Comparison of ENCODE assay signal across 8 cellular contexts in genomic region chr19:54102421-54103169, GRCh38. TPM values are rescaled to one million over a fixed set of nuclear protein-coding genes. Genes with fewer than 3 reads are reported as not detected.
DNase-seq lines count a peak whose midpoint lies in the region; ATAC-seq and TF ChIP-seq lines count a peak whose summit lies in the region.

TSS of gene NDUFA3 (plus strand) at chr19:54102855. CDS start at chr19:54102879, 24 bp downstream.

- CTCF ChIA-PET in activated CD4-positive, alpha-beta T cell treated with anti-CD3 and anti-CD28 coated beads for 36 hours (lab: Charles Lee): interaction anchor here (0.7 to 1.1 kb wide), 2 partner anchors 12 to 561 kb away, joined by 4 read pairs; partner anchors contain the start of genes PRPF31 and TFPT

- intact Hi-C loops in activated CD4-positive, alpha-beta T cell treated with anti-CD3 and anti-CD28 coated beads for 36 hours (cut with DNase I, micrococcal nuclease): loop anchor here (1.0 to 5.0 kb wide), 11 partner anchors 13 to 1015 kb away; partner anchors contain the start of genes CNOT3 (in 2 of the 2), PRPF31 (in 2 of the 2), RPS9 (in 2 of the 2) and TFPT (in 2 of the 2)

- H3K4me3 ChIP-seq in choroid plexus epithelial cell (ENCODE audit: low read depth, low read length) (peak within 1 kb of the TSS; percentile 99), kidney epithelial cell (ENCODE audit: low read depth, low read length) (peak within 1 kb of the TSS; percentile 88)

- H3K4me1 Mint-ChIP-seq in activated CD4-positive, alpha-beta T cell treated with anti-CD3 and anti-CD28 coated beads for 36 hours: peaks cover 16% of the 10 kb centered on the region

- H3K27me3 ChIP-seq in kidney epithelial cell (ENCODE audit: control insufficient read depth, insufficient read depth, low read length): no peaks in the 10 kb centered on the region

- peak within 1 kb of the TSS; percentile 96 for H3K27ac Mint-ChIP-seq in activated CD4-positive, alpha-beta T cell treated with anti-CD3 and anti-CD28 coated beads for 36 hours

- peak within 1 kb of the TSS; percentile 93 for H3K4me3 Mint-ChIP-seq in activated CD4-positive, alpha-beta T cell treated with anti-CD3 and anti-CD28 coated beads for 36 hours

- H3K27me3 Mint-ChIP-seq in activated CD4-positive, alpha-beta T cell treated with anti-CD3 and anti-CD28 coated beads for 36 hours: no peaks in the 10 kb centered on the region

- no peaks in the 10 kb centered on the region for H3K9me3 Mint-ChIP-seq in activated CD4-positive, alpha-beta T cell treated with anti-CD3 and anti-CD28 coated beads for 36 hours (ENCODE audit: low read depth)

- peaks cover 17% of the 10 kb centered on the region for H3K36me3 Mint-ChIP-seq in activated CD4-positive, alpha-beta T cell treated with anti-CD3 and anti-CD28 coated beads for 36 hours (ENCODE audit: low read depth)

- H3K36me3 ChIP-seq in kidney epithelial cell (ENCODE audit: control insufficient read depth, insufficient read depth, low read length): peaks cover 2% of the 10 kb centered on the region

- no peak for TF ChIP-seq CTCF in choroid plexus epithelial cell (conservative IDR thresholded peaks at IDR 0.05; ENCODE audit: low read depth, low read length)
- TF ChIP-seq CTCF in kidney epithelial cell (IDR thresholded peaks at IDR 0.05; ENCODE audit: insufficient read depth, low read length, poor library complexity, severe bottlenecking): no peak

- POLR2A ChIA-PET in activated CD4-positive, alpha-beta T cell treated with anti-CD3 and anti-CD28 coated beads for 36 hours (lab: Charles Lee): interaction anchor here (2.4 kb wide), 1 partner anchor 13 kb away, joined by 9 read pairs; the partner anchor contains the start of genes PRPF31 and TFPT

- DNase-seq in Ammon's horn (ENCODE audit: low spot score) (peak; percentile 98), GM19238 (ENCODE audit: insufficient read length, low spot score) (peak; percentile 100), NCI-H524 (lab: John Stamatoyannopoulos, UW) (peak; percentile 96 to 99), choroid plexus epithelial cell (ENCODE audit: low read depth) (peak; percentile 99), kidney epithelial cell (ENCODE audit: low read depth) (peak; percentile 91)
- peak; percentile 98 for DNase-seq in activated CD4-positive, alpha-beta T cell treated with anti-CD3 and anti-CD28 coated beads for 36 hours
- peak; percentile 95 to 96 for DNase-seq in stimulated activated CD4-positive, alpha-beta T cell treated with anti-CD3 and anti-CD28 coated beads, Interleukin-15, amount 100 ng/mL, for 48 hours (ENCODE audit: low read depth in 2 of 2)

- peak; percentile 95 for ATAC-seq in HG03442 (IDR thresholded peaks at IDR 0.05; ENCODE audit: unreplicated experiment)
- peak; percentile 99 for ATAC-seq in activated CD4-positive, alpha-beta T cell treated with anti-CD3 and anti-CD28 coated beads for 36 hours

RNA-seq across cellular contexts. Expression of gene NDUFA3, which starts in this region (rescaled TPM):
- 100 to 1,000 TPM in 1 of 2 experiments, 10 to 100 TPM in 1; 99.9 to 158 TPM for total RNA-seq in activated CD4-positive, alpha-beta T cell treated with anti-CD3 and anti-CD28 coated beads for 36 hours
- 31.8 and 39.4 TPM in 2 replicates for total RNA-seq in kidney epithelial cell

Comparison
In these comparisons a context has a peak if more than half of its experiments do, and no peak if none do; other contexts are left out.
1. Peak in every context shown above with its lines: DNase-seq, ATAC-seq and H3K4me3 ChIP-seq.